39 cellular contexts compared by ENCODE assay signal in genomic region chr6:49736017-49736508, GRCh38. TPM values are rescaled to one million over a fixed set of nuclear protein-coding genes. Genes with fewer than 3 reads are reported as not detected.
"Had no signal": no experiment of that assay in that cellular context is flagged by ENCODE, and none has a peak within 500 bp of the region (broad histone marks: within the 10 kb centered on the region; RNA-seq: fewer than 3 reads in every experiment).

No MANE protein-coding gene starts in this region.

- H3K4me1 Mint-ChIP-seq: activated naive CD8-positive, alpha-beta T cell treated with anti-CD3 and anti-CD28 coated beads for 36 hours; brain; naive B cell; nephron progenitor cell; stimulated activated memory B cell treated with anti-CD40 and anti-IgM and Interleukin-4, amounts not matched to agents 10 μg/mL and 1 μg/mL and 100 μg/mL, for 72 hours; stimulated activated naive CD8-positive, alpha-beta T cell treated with anti-CD3 and anti-CD28 coated beads, Interleukin-15, amount 100 ng/mL, for 72 hours had no signal

- H3K9me3 Mint-ChIP-seq: activated naive CD8-positive, alpha-beta T cell treated with anti-CD3 and anti-CD28 coated beads for 36 hours; activated T-helper 1 cell treated with anti-CD3 and anti-CD28 coated beads, Interleukin-12 subunit alpha, Interleukin-12 subunit beta, Interleukin-2, Interleukin-4 antibody, amounts not matched to agents 30 ng/mL and 10 ng/mL and 1 ng/mL, durations not matched to agents 14 hours and 24 hours and 36 hours; brain; mesothelial cell of epicardium; nephron progenitor cell; stimulated activated naive CD8-positive, alpha-beta T cell treated with anti-CD3 and anti-CD28 coated beads, Interleukin-15, amount 100 ng/mL, for 72 hours; type B pancreatic cell had no signal

- H3K27ac Mint-ChIP-seq: activated naive CD4-positive, alpha-beta T cell treated with anti-CD3 and anti-CD28 coated beads for 36 hours; activated naive CD8-positive, alpha-beta T cell treated with anti-CD3 and anti-CD28 coated beads for 36 hours; activated T-helper 1 cell treated with anti-CD3 and anti-CD28 coated beads, Interleukin-12 subunit alpha, Interleukin-12 subunit beta, Interleukin-2, Interleukin-4 antibody, amounts not matched to agents 30 ng/mL and 10 ng/mL and 1 ng/mL, durations not matched to agents 14 hours and 24 hours and 36 hours; brain; naive B cell; nephron progenitor cell; stimulated activated memory B cell treated with anti-CD40 and anti-IgM and Interleukin-4, amounts not matched to agents 10 μg/mL and 1 μg/mL and 100 μg/mL, for 72 hours; stimulated activated naive CD8-positive, alpha-beta T cell treated with anti-CD3 and anti-CD28 coated beads, Interleukin-15, amount 100 ng/mL, for 72 hours; type B pancreatic cell had no signal

- DNase-seq: activated CD4-positive, alpha-beta T cell treated with anti-CD3 and anti-CD28 coated beads for 4 hours; activated CD4-positive, alpha-beta T cell treated with anti-CD3 and anti-CD28 coated beads, Interleukin-2, amount 50 U/mL, for 4 hours; activated effector memory CD4-positive, alpha-beta T cell treated with anti-CD3 and anti-CD28 coated beads, Interleukin-2, amount 50 U/mL, for 16 hours; activated naive CD4-positive, alpha-beta T cell treated with anti-CD3 and anti-CD28 coated beads for 36 hours; activated naive CD8-positive, alpha-beta T cell treated with anti-CD3 and anti-CD28 coated beads for 36 hours; activated T-cell treated with anti-CD3 and anti-CD28 coated beads for 4 hours; adrenal gland; cerebellar nuclear complex; colonic mucosa; effector CD8-positive, alpha-beta T cell; gastrocnemius medialis; glutamatergic neuron; hippocampal formation; kidney; left colon; mammary epithelial cell; naive B cell; nephron progenitor cell; occipital lobe; stimulated activated CD4-positive, alpha-beta T cell treated with anti-CD3 and anti-CD28 coated beads, Interleukin-1b, Interleukin-23, amount 100 ng/mL, for 48 hours; stimulated activated CD4-positive, alpha-beta T cell treated with anti-CD3 and anti-CD28 coated beads, Interleukin-4, amount 100 ng/mL, for 4 hours; stimulated activated CD8-positive, alpha-beta memory T cell treated with anti-CD3 and anti-CD28 coated beads, Interleukin-4, amount 100 ng/mL, for 48 hours; stimulated activated naive CD8-positive, alpha-beta T cell treated with anti-CD3 and anti-CD28 coated beads, Interleukin-15, amount 100 ng/mL, for 72 hours; substantia nigra; uterus had no signal

- H3K36me3 Mint-ChIP-seq: activated naive CD8-positive, alpha-beta T cell treated with anti-CD3 and anti-CD28 coated beads for 36 hours; brain; mesothelial cell of epicardium; naive B cell; stimulated activated memory B cell treated with anti-CD40 and anti-IgM and Interleukin-4, amounts not matched to agents 10 μg/mL and 1 μg/mL and 100 μg/mL, for 72 hours; type B pancreatic cell had no signal

- ATAC-seq: gastrocnemius medialis; left colon; stimulated activated memory B cell treated with anti-CD40 and anti-IgM and Interleukin-4, amounts not matched to agents 10 μg/mL and 1 μg/mL and 100 μg/mL, for 72 hours; stimulated activated naive CD8-positive, alpha-beta T cell treated with anti-CD3 and anti-CD28 coated beads, Interleukin-15, amount 100 ng/mL, for 72 hours had no signal

- H3K27me3 Mint-ChIP-seq: activated naive CD8-positive, alpha-beta T cell treated with anti-CD3 and anti-CD28 coated beads for 36 hours; brain; naive B cell; stimulated activated memory B cell treated with anti-CD40 and anti-IgM and Interleukin-4, amounts not matched to agents 10 μg/mL and 1 μg/mL and 100 μg/mL, for 72 hours; stimulated activated naive CD8-positive, alpha-beta T cell treated with anti-CD3 and anti-CD28 coated beads, Interleukin-15, amount 100 ng/mL, for 72 hours; type B pancreatic cell had no signal

- H3K4me3 Mint-ChIP-seq: activated naive CD4-positive, alpha-beta T cell treated with anti-CD3 and anti-CD28 coated beads for 36 hours; activated naive CD8-positive, alpha-beta T cell treated with anti-CD3 and anti-CD28 coated beads for 36 hours; activated T-helper 1 cell treated with anti-CD3 and anti-CD28 coated beads, Interleukin-12 subunit alpha, Interleukin-12 subunit beta, Interleukin-2, Interleukin-4 antibody, amounts not matched to agents 30 ng/mL and 10 ng/mL and 1 ng/mL, durations not matched to agents 14 hours and 24 hours and 36 hours; brain; mesothelial cell of epicardium; naive B cell; nephron progenitor cell; stimulated activated memory B cell treated with anti-CD40 and anti-IgM and Interleukin-4, amounts not matched to agents 10 μg/mL and 1 μg/mL and 100 μg/mL, for 72 hours; stimulated activated naive CD8-positive, alpha-beta T cell treated with anti-CD3 and anti-CD28 coated beads, Interleukin-15, amount 100 ng/mL, for 72 hours; type B pancreatic cell had no signal

RNA-seq across cellular contexts. Expression of gene CRISP3, which starts 8.1 kb away (rescaled TPM):
- total RNA-seq: activated naive CD4-positive, alpha-beta T cell treated with anti-CD3 and anti-CD28 coated beads for 36 hours; activated naive CD8-positive, alpha-beta T cell treated with anti-CD3 and anti-CD28 coated beads for 36 hours; activated T-helper 1 cell treated with anti-CD3 and anti-CD28 coated beads, Interleukin-12 subunit alpha, Interleukin-12 subunit beta, Interleukin-2, Interleukin-4 antibody, amounts not matched to agents 30 ng/mL and 10 ng/mL and 1 ng/mL, durations not matched to agents 14 hours and 24 hours and 36 hours; adrenal gland; ascending aorta; cardiac muscle cell; colonic mucosa; dermis microvascular lymphatic vessel endothelial cell; epithelial cell of proximal tubule; gastrocnemius medialis; kidney; left colon; mammary epithelial cell; pulmonary artery endothelial cell; right atrium auricular region; T-helper 1 cell treated with Interleukin-12 subunit alpha and Interleukin-12 subunit beta and Interleukin-4 antibody, amounts not matched to agents 30 ng/mL and 1 ng/mL, for 36 hours had no signal

RNA-seq across cellular contexts. Expression of gene CRISP2, which starts 22.7 kb away (rescaled TPM):
- total RNA-seq: activated naive CD4-positive, alpha-beta T cell treated with anti-CD3 and anti-CD28 coated beads for 36 hours; activated naive CD8-positive, alpha-beta T cell treated with anti-CD3 and anti-CD28 coated beads for 36 hours; activated T-helper 1 cell treated with anti-CD3 and anti-CD28 coated beads, Interleukin-12 subunit alpha, Interleukin-12 subunit beta, Interleukin-2, Interleukin-4 antibody, amounts not matched to agents 30 ng/mL and 10 ng/mL and 1 ng/mL, durations not matched to agents 14 hours and 24 hours and 36 hours; adrenal gland; ascending aorta; cardiac muscle cell; colonic mucosa; dermis microvascular lymphatic vessel endothelial cell; gastrocnemius medialis; kidney; left colon; mammary epithelial cell; mesothelial cell of epicardium; occipital lobe; pulmonary artery endothelial cell; right atrium auricular region; smooth muscle cell; T-helper 1 cell treated with Interleukin-12 subunit alpha and Interleukin-12 subunit beta and Interleukin-4 antibody, amounts not matched to agents 30 ng/mL and 1 ng/mL, for 36 hours; uterus had no signal

RNA-seq across cellular contexts. Expression of gene PGK2, which starts 51.0 kb away (rescaled TPM):
- total RNA-seq: activated naive CD4-positive, alpha-beta T cell treated with anti-CD3 and anti-CD28 coated beads for 36 hours; activated naive CD8-positive, alpha-beta T cell treated with anti-CD3 and anti-CD28 coated beads for 36 hours; activated T-helper 1 cell treated with anti-CD3 and anti-CD28 coated beads, Interleukin-12 subunit alpha, Interleukin-12 subunit beta, Interleukin-2, Interleukin-4 antibody, amounts not matched to agents 30 ng/mL and 10 ng/mL and 1 ng/mL, durations not matched to agents 14 hours and 24 hours and 36 hours; adrenal gland; ascending aorta; cardiac muscle cell; colonic mucosa; dermis microvascular lymphatic vessel endothelial cell; epithelial cell of proximal tubule; gastrocnemius medialis; kidney; left colon; liver; mammary epithelial cell; mesothelial cell of epicardium; occipital lobe; pulmonary artery endothelial cell; right atrium auricular region; T-helper 1 cell treated with Interleukin-12 subunit alpha and Interleukin-12 subunit beta and Interleukin-4 antibody, amounts not matched to agents 30 ng/mL and 1 ng/mL, for 36 hours had no signal
